ENCODE assay signal across 1 cellular context in genomic region chr15:67456677-67457529, GRCh38.
TF ChIP-seq lines count a peak whose summit lies in the region.

No MANE protein-coding gene starts in this region.

TF ChIP-seq in HEK293, 187 proteins besides CTCF, POLR2A, EP300 and RAD21 (continued from another document and continues in another):
- TF ChIP-seq ELK4 (IDR thresholded peaks at IDR 0.05; ENCODE audit: borderline replicate concordance, low read depth, low read length) (no peak), ZNF692 (tag by site-specific recombination; IDR thresholded peaks at IDR 0.05) (no peak), ZNF184 (tag by site-specific recombination; IDR thresholded peaks at IDR 0.05) (no peak), ZNF391 (tag by site-specific recombination; IDR thresholded peaks at IDR 0.05; ENCODE audit: borderline replicate concordance, low read depth) (no peak), ZNF530 (tag by site-specific recombination; IDR thresholded peaks at IDR 0.05; ENCODE audit: low read depth) (no peak), ZNF561 (tag by site-specific recombination; IDR thresholded peaks at IDR 0.05; ENCODE audit: borderline replicate concordance) (0 out of 2 replicates have a peak, but pooled peaks have one; percentile 33), PRDM4 (tag by site-specific recombination; IDR thresholded peaks at IDR 0.05) (no peak), RBAK (tag by site-specific recombination; IDR thresholded peaks at IDR 0.05) (no peak), ZNF169 (tag by site-specific recombination; IDR thresholded peaks at IDR 0.05) (no peak), ZNF214 (tag by site-specific recombination; IDR thresholded peaks at IDR 0.05; ENCODE audit: borderline replicate concordance) (no peak), ZNF830 (tag by site-specific recombination; IDR thresholded peaks at IDR 0.05; ENCODE audit: low read depth) (no peak), AEBP2 (tag by site-specific recombination; IDR thresholded peaks at IDR 0.05; ENCODE audit: borderline replicate concordance) (no peak), ZNF18 (tag by site-specific recombination; IDR thresholded peaks at IDR 0.05) (no peak), ZNF19 (tag by site-specific recombination; IDR thresholded peaks at IDR 0.05; ENCODE audit: low read depth) (no peak), ZNF266 (tag by site-specific recombination; IDR thresholded peaks at IDR 0.05; ENCODE audit: low read depth) (no peak), GLIS2 (tag by site-specific recombination; IDR thresholded peaks at IDR 0.05) (no peak), ZNF16 (tag by site-specific recombination; IDR thresholded peaks at IDR 0.05; ENCODE audit: low read depth) (no peak), ZNF580 (tag by site-specific recombination; IDR thresholded peaks at IDR 0.05) (no peak), ZNF335 (tag by site-specific recombination; conservative IDR thresholded peaks at IDR 0.05) (peak; percentile 35; the same call in 1 of the 2 replicates), BCL11A (tag by site-specific recombination; IDR thresholded peaks at IDR 0.05; ENCODE audit: low read depth) (no peak), ZNF514 (tag by site-specific recombination; IDR thresholded peaks at IDR 0.05) (no peak), ZNF560 (tag by site-specific recombination; IDR thresholded peaks at IDR 0.05; ENCODE audit: borderline replicate concordance) (no peak), ZNF24 (tag by site-specific recombination; IDR thresholded peaks at IDR 0.05) (no peak), ZNF23 (tag by site-specific recombination; IDR thresholded peaks at IDR 0.05; ENCODE audit: borderline replicate concordance) (no peak), ZBTB17 (tag by site-specific recombination; IDR thresholded peaks at IDR 0.05) (peak; percentile 76), ZBTB10 (tag by site-specific recombination; IDR thresholded peaks at IDR 0.05) (no peak), ZNF654 (tag by site-specific recombination; IDR thresholded peaks at IDR 0.05; ENCODE audit: low read depth) (peak; percentile 60), ZSCAN23 (tag by site-specific recombination; IDR thresholded peaks at IDR 0.05) (no peak), ZNF221 (tag by site-specific recombination; IDR thresholded peaks at IDR 0.05; ENCODE audit: borderline replicate concordance) (no peak), ZNF549 (tag by site-specific recombination; IDR thresholded peaks at IDR 0.05) (no peak), ZNF768 (tag by site-specific recombination; IDR thresholded peaks at IDR 0.05) (no peak), ZNF2 (tag by site-specific recombination; IDR thresholded peaks at IDR 0.05) (0 out of 2 replicates have a peak, but pooled peaks have one; percentile 53), ZNF544 (tag by site-specific recombination; IDR thresholded peaks at IDR 0.05) (no peak), GLI4 (tag by site-specific recombination; IDR thresholded peaks at IDR 0.05) (no peak), ZNF596 (tag by site-specific recombination; IDR thresholded peaks at IDR 0.05) (no peak), ZNF621 (tag by site-specific recombination; IDR thresholded peaks at IDR 0.05) (no peak), BCL11B (tag by site-specific recombination; IDR thresholded peaks at IDR 0.05; ENCODE audit: low read depth) (no peak), BCL6B (tag by site-specific recombination; IDR thresholded peaks at IDR 0.05) (no peak), GFI1B (tag by site-specific recombination; IDR thresholded peaks at IDR 0.05) (no peak), ZBTB44 (tag by site-specific recombination; IDR thresholded peaks at IDR 0.05) (peak; percentile 71; the same call in 1 of the 2 replicates), HOXC10 (CRISPR knock-in tag; IDR thresholded peaks at IDR 0.05) (no peak), ZNF239 (tag by site-specific recombination; IDR thresholded peaks at IDR 0.05) (no peak), KLF7 (tag by site-specific recombination; IDR thresholded peaks at IDR 0.05; ENCODE audit: borderline replicate concordance) (no peak), KLF8 (tag by site-specific recombination; IDR thresholded peaks at IDR 0.05) (no peak), ZNF449 (tag by site-specific recombination; IDR thresholded peaks at IDR 0.05) (0 out of 2 replicates have a peak, but pooled peaks have one; percentile 12), PRDM1 (tag by site-specific recombination; IDR thresholded peaks at IDR 0.05) (no peak)
